18 cellular contexts compared by ENCODE assay signal in genomic region chr9:90556897-90557296, GRCh38.
"Had no signal": no experiment of that assay in that cellular context is flagged by ENCODE, and none has a peak within 500 bp of the region (broad histone marks: within the 10 kb centered on the region; RNA-seq: fewer than 3 reads in every experiment).

No MANE protein-coding gene starts in this region.

- H3K4me3 ChIP-seq: colonic mucosa, left ventricle myocardium inferior, right atrium auricular region, tibial artery had no signal

- DNase-seq: activated CD4-positive, alpha-beta T cell treated with anti-CD3 and anti-CD28 coated beads, Interleukin-2, amount 10 ng/mL, durations not matched to agents 24 days and 14 days; activated CD4-positive, CD25-positive, alpha-beta regulatory T cell; activated CD8-positive, alpha-beta memory T cell treated with anti-CD3 and anti-CD28 coated beads, Interleukin-2, amount 50 U/mL, for 4 hours; activated naive CD4-positive, alpha-beta T cell treated with anti-CD3 and anti-CD28 coated beads for 36 hours; activated T-cell treated with anti-CD3 and anti-CD28 coated beads, Interleukin-2, amount 50 U/mL, for 4 hours; brain microvascular endothelial cell; colonic mucosa; endodermal cell; erythroblast; head of caudate nucleus; kidney; left ventricle myocardium inferior; mammary epithelial cell; midbrain; stimulated activated CD4-positive, alpha-beta T cell treated with anti-CD3 and anti-CD28 coated beads, Interleukin-2, amount 100 ng/mL, for 24 hours; stimulated activated naive CD4-positive, alpha-beta T cell treated with Interleukin-2 at 50 U/mL for 16 hours; tibial artery had no signal

- ATAC-seq: activated T-cell treated with anti-CD3 and anti-CD28 coated beads, Interleukin-2, amount 50 U/mL, for 4 hours had no signal

- H3K27me3 ChIP-seq: brain microvascular endothelial cell, colonic mucosa, right atrium auricular region, tibial artery had no signal

- H3K36me3 ChIP-seq: brain microvascular endothelial cell, colonic mucosa, left ventricle myocardium inferior, right atrium auricular region, tibial artery had no signal

- H3K4me1 ChIP-seq: colonic mucosa, left ventricle myocardium inferior, right atrium auricular region, tibial artery had no signal

- H3K27ac ChIP-seq: brain microvascular endothelial cell, colonic mucosa, left ventricle myocardium inferior, right atrium auricular region, tibial artery had no signal

- H3K9me3 ChIP-seq: colonic mucosa, left ventricle myocardium inferior, right atrium auricular region, tibial artery had no signal
